In genomic region chr7:80078159-80078731, GRCh38 we compare ENCODE assay signal across 8 cellular contexts. TPM values are rescaled to one million over a fixed set of nuclear protein-coding genes. Genes with fewer than 3 reads are reported as not detected.
A peak's percentile ranks its signal among the peaks of the same experiment; 100 is the strongest.
DNase-seq lines count a peak whose midpoint lies in the region; ATAC-seq and TF ChIP-seq lines count a peak whose summit lies in the region.

No MANE protein-coding gene starts in this region.

- H3K4me3 ChIP-seq in body of pancreas, result peak overlapping the region in 1 of 2 donors; percentile 1

- no peak for TF ChIP-seq POLR2A in body of pancreas (IDR thresholded peaks at IDR 0.05)

- H3K4me1 ChIP-seq in body of pancreas, result no peaks in the 10 kb centered on the region

- no peaks in the 10 kb centered on the region for H3K9me3 ChIP-seq in body of pancreas

- H3K27me3 Mint-ChIP-seq in Calu3 (ENCODE audit: unreplicated experiment), result no peaks in the 10 kb centered on the region

- 2 to 5% methylated on average over 5 of the region's 5 CpGs for WGBS in body of pancreas, 2 donors

- H3K36me3 ChIP-seq in body of pancreas (replicated peaks in 1 of 2; ENCODE audit: insufficient read depth in 1 of 2, low read depth in 2 of 2), result no peaks in the 10 kb centered on the region

- H3K27ac Mint-ChIP-seq in Calu3 (ENCODE audit: unreplicated experiment), result peak overlapping the region; percentile 88

- no TSS peak for BruUV-seq in Calu3 (replicated peaks; lab: Mats Ljungman, UMichigan)

- no peak overlapping the region for H3K27ac ChIP-seq in body of pancreas

- in situ Hi-C loops in GM13977 (cut with MboI; ENCODE audit: low pct_unique_long_range_greater_than_20kb, low sequenced_read_pairs, unreplicated experiment), result no loop called here

- H3K4me1 Mint-ChIP-seq in Calu3 (ENCODE audit: low read depth, unreplicated experiment), result peaks cover 10% of the 10 kb centered on the region

- CTCF ChIA-PET in Calu3 (lab: Charles Lee), result interaction anchor here (0.6 to 1.2 kb wide), 4 partner anchors 18 to 147 kb away, joined by 3 to 6 read pairs (median 3); no protein-coding TSS in a partner anchor

- no peaks in the 10 kb centered on the region for H3K27me3 ChIP-seq in body of pancreas

- DNase-seq in Calu3 (no peak), NCI-H1105 (lab: John Stamatoyannopoulos, UW) (peak; percentile 35), body of pancreas (peak in 1 of 4 donors; percentile 14), myocyte (ENCODE audit: low read depth) (peak; percentile 27), GM13977 (ENCODE audit: low spot score) (no peak), NCI-H446 (lab: John Stamatoyannopoulos, UW) (no peak), hippocampal formation (lab: John Stamatoyannopoulos, UW) (no peak)

- H3K36me3 Mint-ChIP-seq in Calu3 (ENCODE audit: insufficient read depth, unreplicated experiment), result no peaks in the 10 kb centered on the region

- TF ChIP-seq CTCF in Calu3 (IDR thresholded peaks at IDR 0.05; ENCODE audit: unreplicated experiment) (no peak), body of pancreas (IDR thresholded peaks at IDR 0.05) (no peak), GM13977 (IDR thresholded peaks at IDR 0.05; ENCODE audit: extremely low read depth, insufficient read depth, missing control alignments) (no peak)

- no peaks in the 10 kb centered on the region for H3K9me3 Mint-ChIP-seq in Calu3 (ENCODE audit: low read depth, unreplicated experiment)

- peak overlapping the region; percentile 69 for H3K4me3 Mint-ChIP-seq in Calu3 (ENCODE audit: low read depth, unreplicated experiment)

- ATAC-seq in body of pancreas, result peak; percentile 18
- no peak for ATAC-seq in GM18858 (IDR thresholded peaks at IDR 0.05; ENCODE audit: unreplicated experiment)

- intact Hi-C loops in Calu3 (cut with micrococcal nuclease; ENCODE audit: unreplicated experiment) (no loop called here), body of pancreas (cut with DNase I) (no loop called here)

RNA-seq across cellular contexts. Expression of gene GNAI1, which starts 56.4 kb away (rescaled TPM):
- 14.7 and 20.5 TPM in 2 replicates for total RNA-seq in Calu3 (2022)
- total RNA-seq in body of pancreas, result 10 to 100 TPM in 1 of 2 donors, 1 to 10 TPM in 1; 9.1 to 16.5 TPM
- 42.4 and 44.0 TPM in 2 replicates for total RNA-seq in myocyte
- 25.1 TPM for polyA plus RNA-seq in myocyte (2012)

Comparison
In these comparisons a context has a peak if more than half of its experiments do, and no peak if none do; other contexts are left out.
1. DNase-seq: peak in NCI-H1105 (single experiment) and myocyte (single experiment); none in Calu3 (single experiment), GM13977 (single experiment), NCI-H446 (0 of 2) and hippocampal formation (0 of 2).